Comparison of ENCODE assay signal across 17 cellular contexts in genomic region chr4:78990938-78991810, GRCh38.
"Had no signal": no experiment of that assay in that cellular context is flagged by ENCODE, and none has a peak within 500 bp of the region (broad histone marks: within the 10 kb centered on the region; RNA-seq: fewer than 3 reads in every experiment).

No MANE protein-coding gene starts in this region.

- H3K4me3 ChIP-seq: esophagus squamous epithelium, gastroesophageal sphincter, pancreas, right lobe of liver, spleen, stomach, thoracic aorta, transverse colon had no signal

- ATAC-seq: left colon, natural killer cell, pancreas, right lobe of liver had no signal

- H3K36me3 ChIP-seq: esophagus squamous epithelium, gastroesophageal sphincter, pancreas, right lobe of liver, spleen, stomach, thoracic aorta, transverse colon had no signal

- DNase-seq: esophagus squamous epithelium; foreskin fibroblast; kidney; left colon; natural killer cell; nucleus accumbens; pancreas; right lobe of liver; spleen; stimulated activated CD4-positive, alpha-beta T cell treated with anti-CD3 and anti-CD28 coated beads, Interleukin-15, amount 100 ng/mL, for 24 hours; stimulated activated CD4-positive, alpha-beta T cell treated with anti-CD3 and anti-CD28 coated beads, Interleukin-1b, Interleukin-23, amount 100 ng/mL, for 48 hours; stimulated activated CD4-positive, alpha-beta T cell treated with anti-CD3 and anti-CD28 coated beads, Interleukin-4, amount 100 ng/mL, for 24 hours; stomach; substantia nigra; transverse colon had no signal

- H3K9me3 ChIP-seq: esophagus squamous epithelium, gastroesophageal sphincter, pancreas, right lobe of liver, spleen, stomach, thoracic aorta, transverse colon had no signal

- H3K27me3 ChIP-seq: esophagus squamous epithelium, gastroesophageal sphincter, right lobe of liver, spleen, stomach, transverse colon had no signal

- H3K27ac ChIP-seq: esophagus squamous epithelium, gastroesophageal sphincter, pancreas, right lobe of liver, spleen, stomach, thoracic aorta, transverse colon had no signal

- H3K4me1 ChIP-seq: esophagus squamous epithelium, gastroesophageal sphincter, pancreas, right lobe of liver, spleen, stomach, transverse colon had no signal
